Comparison of ENCODE assay signal across 12 cellular contexts in the genomic region with DNA sequence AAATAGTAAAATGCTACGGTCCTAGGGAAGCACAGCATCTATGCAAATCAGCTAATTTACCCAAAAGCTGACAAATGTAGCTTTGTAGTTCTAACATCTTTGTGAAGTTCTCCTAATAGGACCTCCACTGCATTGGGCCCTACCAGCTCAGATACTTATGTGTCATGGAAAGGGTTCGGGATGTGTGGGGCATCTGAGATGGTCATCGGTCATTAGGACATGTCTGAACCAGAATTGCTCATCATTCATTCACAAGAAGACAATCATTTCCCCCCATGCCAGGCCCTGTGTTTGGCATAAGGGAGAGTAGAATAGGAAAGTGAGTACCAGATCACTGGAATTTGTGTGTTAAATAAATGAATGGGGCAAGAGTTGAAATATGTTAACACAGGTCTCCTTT. TPM values are rescaled to one million over a fixed set of nuclear protein-coding genes. Genes with fewer than 3 reads are reported as not detected.
DNase-seq lines count a peak whose midpoint lies in the region; ATAC-seq and TF ChIP-seq lines count a peak whose summit lies in the region.
"Had no signal": no experiment of that assay in that cellular context is flagged by ENCODE, and none has a peak within 500 bp of the region (broad histone marks: within the 10 kb centered on the region; RNA-seq: fewer than 3 reads in every experiment).

No MANE protein-coding gene starts in this region.

- H3K27ac ChIP-seq in gastroesophageal sphincter (peak overlapping the region in 3 of 4 donors; percentile 11 to 52 (median 50)), thoracic aorta (peak overlapping the region; percentile 25 to 52), upper lobe of left lung (no peak overlapping the region), substantia nigra (ENCODE audit: low read depth, low read length, poor library complexity, severe bottlenecking) (no peak overlapping the region)

- peak overlapping the region; percentile 53 for H3K27ac Mint-ChIP-seq in HFFc6
- H3K27ac Mint-ChIP-seq: activated naive CD8-positive, alpha-beta T cell treated with anti-CD3 and anti-CD28 coated beads for 36 hours; natural killer cell had no signal

- H3K36me3 ChIP-seq in gastroesophageal sphincter (no peaks in the 10 kb centered on the region), thoracic aorta (no peaks in the 10 kb centered on the region), upper lobe of left lung (peaks cover 0 to 2% (median 0%) of the 10 kb centered on the region in 4 donors)

- 35 to 70% methylated on average over 2 to 3 of the region's 3 CpGs for WGBS in gastroesophageal sphincter (ENCODE audit: low coverage in 1 of 2), 2 donors
- WGBS in upper lobe of left lung, 2 donors = 63 to 72% methylated on average over 3 of the region's 3 CpGs

- no peak for TF ChIP-seq CTCF in HFFc6 (IDR thresholded peaks at IDR 0.05)
- no peak for TF ChIP-seq CTCF in gastroesophageal sphincter (IDR thresholded peaks at IDR 0.05)
- no peak for TF ChIP-seq CTCF in thoracic aorta (IDR thresholded peaks at IDR 0.05)
- no peak for TF ChIP-seq CTCF in upper lobe of left lung (IDR thresholded peaks at IDR 0.05)

- H3K4me1 Mint-ChIP-seq in HFFc6 (ENCODE audit: low read depth) = peaks cover 36% of the 10 kb centered on the region
- H3K4me1 Mint-ChIP-seq: activated naive CD8-positive, alpha-beta T cell treated with anti-CD3 and anti-CD28 coated beads for 36 hours; natural killer cell had no signal

- H3K4me3 ChIP-seq in gastroesophageal sphincter = no peak overlapping the region
- H3K4me3 ChIP-seq in thoracic aorta = peak overlapping the region; percentile 4
- H3K4me3 ChIP-seq in upper lobe of left lung = no peak overlapping the region
- H3K4me3 ChIP-seq: K562 had no signal

- TF ChIP-seq POLR2A in gastroesophageal sphincter (IDR thresholded peaks at IDR 0.05) (no peak), upper lobe of left lung (IDR thresholded peaks at IDR 0.05) (no peak)

- H3K4me3 Mint-ChIP-seq in HFFc6 = peak overlapping the region; percentile 68
- H3K4me3 Mint-ChIP-seq: activated naive CD8-positive, alpha-beta T cell treated with anti-CD3 and anti-CD28 coated beads for 36 hours; natural killer cell had no signal

- ATAC-seq in gastroesophageal sphincter = no peak
- no peak for ATAC-seq in thoracic aorta (ENCODE audit: insufficient number of reproducible peaks, low FRiP score, low read depth)
- ATAC-seq in HG03159 (IDR thresholded peaks at IDR 0.05; ENCODE audit: unreplicated experiment) = no peak
- ATAC-seq in upper lobe of left lung (ENCODE audit: low FRiP score in 2 of 2) = no peak
- ATAC-seq: K562, natural killer cell had no signal

- no peaks in the 10 kb centered on the region for H3K27me3 Mint-ChIP-seq in HFFc6 (ENCODE audit: insufficient read depth)
- H3K27me3 Mint-ChIP-seq: activated naive CD8-positive, alpha-beta T cell treated with anti-CD3 and anti-CD28 coated beads for 36 hours had no signal

- DNase-seq in HFFc6 (no peak), SW 1271 (lab: John Stamatoyannopoulos, UW) (peak; percentile 23 to 72), thoracic aorta (ENCODE audit: low spot score) (no peak), upper lobe of left lung (no peak), substantia nigra (lab: John Stamatoyannopoulos, UW) (no peak)
- DNase-seq: activated naive CD8-positive, alpha-beta T cell treated with anti-CD3 and anti-CD28 coated beads for 36 hours; natural killer cell; NCI-H187 treated with DMSO at 0.1 percent for 48 hours; SHP77 treated with DMSO at 0.1 percent for 48 hours had no signal

- H3K4me1 ChIP-seq in gastroesophageal sphincter = peaks cover 2 to 31% (median 3%) of the 10 kb centered on the region in 3 donors
- H3K4me1 ChIP-seq in thoracic aorta (ENCODE audit: control insufficient read depth in 1 of 2, low read depth in 2 of 2) = peaks cover 7 to 58% of the 10 kb centered on the region in 2 donors
- H3K4me1 ChIP-seq in upper lobe of left lung = peaks cover 0 to 10% (median 2%) of the 10 kb centered on the region in 4 donors

- H3K36me3 Mint-ChIP-seq in HFFc6 (ENCODE audit: low read depth) = peaks cover 2% of the 10 kb centered on the region; the same call in 1 of the 2 replicates
- H3K36me3 Mint-ChIP-seq: activated naive CD8-positive, alpha-beta T cell treated with anti-CD3 and anti-CD28 coated beads for 36 hours; natural killer cell had no signal

- TF ChIP-seq EP300 in gastroesophageal sphincter (IDR thresholded peaks at IDR 0.05) (no peak), upper lobe of left lung (IDR thresholded peaks at IDR 0.05) (no peak)

- H3K9me3 ChIP-seq in gastroesophageal sphincter (no peaks in the 10 kb centered on the region), thoracic aorta (no peaks in the 10 kb centered on the region), upper lobe of left lung (no peaks in the 10 kb centered on the region)

- H3K27me3 ChIP-seq in gastroesophageal sphincter (no peaks in the 10 kb centered on the region), thoracic aorta (replicated peaks; ENCODE audit: insufficient read depth) (no peaks in the 10 kb centered on the region), upper lobe of left lung (no peaks in the 10 kb centered on the region)

- H3K9me3 Mint-ChIP-seq in HFFc6 = no peaks in the 10 kb centered on the region
- H3K9me3 Mint-ChIP-seq: activated naive CD8-positive, alpha-beta T cell treated with anti-CD3 and anti-CD28 coated beads for 36 hours; natural killer cell had no signal

RNA-seq across cellular contexts. Expression of gene PWWP2A, which starts 35.7 kb away (rescaled TPM):
- 10 to 100 TPM; 11.3 to 12.7 (median 12.3) TPM for total RNA-seq in HFFc6 (2021; fragmentation: NEBNext Ultra II Directional; extraction: Animal tissue kit (Norgen Biotek cat#: 25700))
- 10 to 100 TPM; 18.3 to 34.7 (median 28.8) TPM for total RNA-seq in gastroesophageal sphincter
- 10 to 100 TPM; 41.7 to 46.2 TPM for total RNA-seq in thoracic aorta
- total RNA-seq in upper lobe of left lung = 10 to 100 TPM; 19.6 to 46.1 (median 33.8) TPM

Comparison
In these comparisons a context has a peak if more than half of its experiments do, and no peak if none do; other contexts are left out.
1. DNase-seq: peak in SW 1271 (2 of 2); none in HFFc6 (single experiment), thoracic aorta (single experiment), upper lobe of left lung (0 of 2) and substantia nigra (0 of 49).
2. H3K27ac ChIP-seq: peak in gastroesophageal sphincter (3 of 4) and thoracic aorta (2 of 2); none in upper lobe of left lung (0 of 4) and substantia nigra (single experiment).